In genomic region chr9:90441814-90442213, GRCh38 we compare ENCODE assay signal across 22 cellular contexts.
A peak's percentile ranks its signal among the peaks of the same experiment; 100 is the strongest.
DNase-seq lines count a peak whose midpoint lies in the region; ATAC-seq and TF ChIP-seq lines count a peak whose summit lies in the region.
"Had no signal": no experiment of that assay in that cellular context is flagged by ENCODE, and none has a peak within 500 bp of the region (broad histone marks: within the 10 kb centered on the region; RNA-seq: fewer than 3 reads in every experiment).

No MANE protein-coding gene starts in this region.

- DNase-seq in NCI-H2029 (lab: John Stamatoyannopoulos, UW) (peak; percentile 51), NCI-H2029 treated with DMSO at 0.1 percent for 48 hours (lab: John Stamatoyannopoulos, UW) (no peak), NCI-H345 (lab: John Stamatoyannopoulos, UW) (peak; percentile 54), cerebellum (ENCODE audit: low spot score) (peak; percentile 36), renal cortical epithelial cell (ENCODE audit: low read depth) (peak; percentile 98), erythroblast (lab: John Stamatoyannopoulos, UW) (no peak)
- DNase-seq: activated CD4-positive, alpha-beta T cell treated with anti-CD3 and anti-CD28 coated beads for 36 hours; activated naive CD4-positive, alpha-beta T cell treated with anti-CD3 and anti-CD28 coated beads, Interleukin-2, amount 50 U/mL, for 16 hours; activated T-cell treated with anti-CD3 and anti-CD28 coated beads, Interleukin-2, amount 50 U/mL, for 72 hours; anterior cingulate cortex; Caco-2; central memory CD4-positive, alpha-beta T cell; foreskin fibroblast; H7; immature natural killer cell; MG63; NCI-H526 treated with DMSO at 0.1 percent for 48 hours; psoas muscle; Right ventricle myocardium superior had no signal

- no peak for TF ChIP-seq POLR2A in erythroblast (IDR thresholded peaks at IDR 0.05; ENCODE audit: low read length)

- ATAC-seq in HG03439 (IDR thresholded peaks at IDR 0.05; ENCODE audit: unreplicated experiment) (no peak), HG02678 (IDR thresholded peaks at IDR 0.05; ENCODE audit: unreplicated experiment) (no peak)
- ATAC-seq: activated CD4-positive, alpha-beta T cell treated with anti-CD3 and anti-CD28 coated beads for 36 hours; activated T-cell treated with anti-CD3 and anti-CD28 coated beads, Interleukin-2, amount 50 U/mL, for 72 hours; psoas muscle; stimulated activated memory B cell treated with anti-CD40 and anti-IgM and Interleukin-4, amounts not matched to agents 10 μg/mL and 1 μg/mL and 100 μg/mL, for 72 hours had no signal

Comparison
In these comparisons a context has a peak if more than half of its experiments do, and no peak if none do; other contexts are left out.
1. DNase-seq: peak in NCI-H2029 (single experiment), NCI-H345 (single experiment), cerebellum (single experiment) and renal cortical epithelial cell (single experiment); none in NCI-H2029 treated with DMSO at 0.1 percent for 48 hours (single experiment) and erythroblast (0 of 2).